Comparison of ENCODE assay signal across 21 cellular contexts in the genomic region with DNA sequence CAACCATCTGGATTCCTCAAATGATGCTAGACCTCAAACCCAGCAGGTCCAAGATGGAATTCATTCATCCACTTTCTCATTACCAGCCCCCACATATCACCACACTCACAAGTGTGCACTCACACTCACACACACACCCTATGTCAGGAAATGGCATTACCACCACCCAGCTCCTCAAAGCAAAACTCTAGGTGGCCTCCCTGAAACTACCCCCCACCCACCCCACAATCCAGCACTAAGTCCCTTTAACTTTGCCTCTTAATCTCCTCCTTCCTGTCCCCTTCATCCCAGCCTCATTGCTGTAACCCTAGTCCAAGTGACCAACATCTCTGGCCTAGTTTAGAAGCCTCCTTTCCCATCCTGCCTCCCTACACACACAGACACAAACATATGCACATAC.
A peak's percentile ranks its signal among the peaks of the same experiment; 100 is the strongest.
DNase-seq lines count a peak whose midpoint lies in the region; ATAC-seq and TF ChIP-seq lines count a peak whose summit lies in the region.
"Had no signal": no experiment of that assay in that cellular context is flagged by ENCODE, and none has a peak within 500 bp of the region (broad histone marks: within the 10 kb centered on the region; RNA-seq: fewer than 3 reads in every experiment).

No MANE protein-coding gene starts in this region.

- no peak for TF ChIP-seq CTCF in CD4-positive, alpha-beta T cell (IDR thresholded peaks at IDR 0.05)
- TF ChIP-seq CTCF in CD8-positive, alpha-beta T cell (IDR thresholded peaks at IDR 0.05): no peak
- no peak for TF ChIP-seq CTCF in upper lobe of right lung (IDR thresholded peaks at IDR 0.05)

- H3K36me3 Mint-ChIP-seq in CD4-positive, alpha-beta T cell (ENCODE audit: low read depth): no peaks in the 10 kb centered on the region
- no peaks in the 10 kb centered on the region for H3K36me3 Mint-ChIP-seq in CD8-positive, alpha-beta T cell
- H3K36me3 Mint-ChIP-seq in activated CD8-positive, alpha-beta T cell treated with anti-CD3 and anti-CD28 coated beads, Interleukin-2, amount 10 ng/mL, durations not matched to agents 7 days and 5 days (ENCODE audit: low read depth): no peaks in the 10 kb centered on the region
- H3K36me3 Mint-ChIP-seq in immature natural killer cell: peaks cover 0 to 6% (median 0%) of the 10 kb centered on the region in 3 donors

- no peaks in the 10 kb centered on the region for H3K9me3 Mint-ChIP-seq in CD4-positive, alpha-beta T cell
- no peaks in the 10 kb centered on the region for H3K9me3 Mint-ChIP-seq in CD8-positive, alpha-beta T cell
- H3K9me3 Mint-ChIP-seq in activated CD8-positive, alpha-beta T cell treated with anti-CD3 and anti-CD28 coated beads, Interleukin-2, amount 10 ng/mL, durations not matched to agents 7 days and 5 days (ENCODE audit: insufficient read depth): no peaks in the 10 kb centered on the region
- no peaks in the 10 kb centered on the region for H3K9me3 Mint-ChIP-seq in immature natural killer cell
- H3K9me3 Mint-ChIP-seq: dendritic cell treated with granulocyte-macrophage colony-stimulating factor and Interleukin-4, amounts not matched to agents 40 ng/mL and 50 ng/mL, for 4 days; HFFc6 had no signal

- intact Hi-C loops in CD4-positive, alpha-beta T cell (cut with DNase I, micrococcal nuclease): loop anchor here (5.0 to 10.0 kb wide), 5 partner anchors 94 to 632 kb away; no protein-coding TSS in a partner anchor
- intact Hi-C loops in CD8-positive, alpha-beta T cell (cut with DNase I, micrococcal nuclease): loop anchor here (1.0 to 10.0 kb wide), 5 partner anchors 94 to 634 kb away; no protein-coding TSS in a partner anchor
- intact Hi-C loops in upper lobe of right lung (cut with DNase I): no loop called here

- H3K27me3 Mint-ChIP-seq in CD4-positive, alpha-beta T cell: no peaks in the 10 kb centered on the region
- no peaks in the 10 kb centered on the region for H3K27me3 Mint-ChIP-seq in CD8-positive, alpha-beta T cell (ENCODE audit: low read depth)
- no peaks in the 10 kb centered on the region for H3K27me3 Mint-ChIP-seq in activated CD8-positive, alpha-beta T cell treated with anti-CD3 and anti-CD28 coated beads, Interleukin-2, amount 10 ng/mL, durations not matched to agents 7 days and 5 days (ENCODE audit: low read depth)
- peaks cover 1 to 12% (median 8%) of the 10 kb centered on the region in 3 donors for H3K27me3 Mint-ChIP-seq in immature natural killer cell (ENCODE audit: low read depth in 3 of 3)
- H3K27me3 Mint-ChIP-seq: progenitor cell of endocrine pancreas had no signal

- no peak overlapping the region for H3K4me3 ChIP-seq in CD8-positive, alpha-beta T cell (ENCODE audit: low read depth, low read length)
- no peak overlapping the region for H3K4me3 ChIP-seq in upper lobe of right lung
- H3K4me3 ChIP-seq: lower lobe of right lung, mucosa of descending colon, sigmoid colon, SJSA1 had no signal

- CTCF ChIA-PET in CD4-positive, alpha-beta T cell (lab: Charles Lee): interaction anchor here (1.0 to 1.8 kb wide), 7 partner anchors 89 to 289 kb away, joined by 3 to 13 read pairs (median 4); no protein-coding TSS in a partner anchor
- CTCF ChIA-PET in CD8-positive, alpha-beta T cell (lab: Charles Lee): interaction anchor here (0.6 to 3.2 kb wide), 17 partner anchors 18 to 1039 kb away, joined by 3 to 22 read pairs (median 7); a partner anchor contains a TSS
- CTCF ChIA-PET in activated CD8-positive, alpha-beta T cell treated with anti-CD3 and anti-CD28 coated beads, Interleukin-2, amount 10 ng/mL, durations not matched to agents 7 days and 5 days (lab: Charles Lee): interaction anchor here (0.7 to 9.1 kb wide), 22 partner anchors 10 to 314 kb away, joined by 3 to 191 read pairs (median 10); a partner anchor contains a TSS

- POLR2A ChIA-PET in CD4-positive, alpha-beta T cell (lab: Charles Lee): interaction anchor here (0.7 to 1.8 kb wide), 5 partner anchors 9 to 270 kb away, joined by 3 to 34 read pairs (median 5); a partner anchor contains a TSS
- POLR2A ChIA-PET in CD8-positive, alpha-beta T cell (lab: Charles Lee): interaction anchor here (0.8 to 1.8 kb wide), 3 partner anchors 109 to 268 kb away, joined by 3 to 12 read pairs (median 8); a partner anchor contains a TSS
- POLR2A ChIA-PET in activated CD8-positive, alpha-beta T cell treated with anti-CD3 and anti-CD28 coated beads, Interleukin-2, amount 10 ng/mL, durations not matched to agents 7 days and 5 days (lab: Charles Lee): interaction anchor here (1.6 to 2.0 kb wide), 2 partner anchors 102 to 106 kb away, joined by 4 to 10 read pairs; no protein-coding TSS in a partner anchor

- peaks cover 24% of the 10 kb centered on the region for H3K4me1 ChIP-seq in CD8-positive, alpha-beta T cell (ENCODE audit: insufficient read depth, low read length)
- H3K4me1 ChIP-seq in upper lobe of right lung: no peaks in the 10 kb centered on the region
- H3K4me1 ChIP-seq: sigmoid colon, SJSA1 had no signal

- no peak for ATAC-seq in CD4-positive, alpha-beta T cell (ENCODE audit: poor library complexity)
- ATAC-seq in CD8-positive, alpha-beta T cell: no peak
- ATAC-seq in activated CD8-positive, alpha-beta T cell treated with anti-CD3 and anti-CD28 coated beads, Interleukin-2, amount 10 ng/mL, durations not matched to agents 7 days and 5 days: no peak
- no peak for ATAC-seq in upper lobe of right lung
- ATAC-seq: mucosa of descending colon had no signal

- peaks cover 29% of the 10 kb centered on the region for H3K4me1 Mint-ChIP-seq in CD4-positive, alpha-beta T cell (ENCODE audit: low read depth)
- peaks cover 35% of the 10 kb centered on the region for H3K4me1 Mint-ChIP-seq in CD8-positive, alpha-beta T cell (ENCODE audit: low read depth)
- peaks cover 43% of the 10 kb centered on the region for H3K4me1 Mint-ChIP-seq in activated CD8-positive, alpha-beta T cell treated with anti-CD3 and anti-CD28 coated beads, Interleukin-2, amount 10 ng/mL, durations not matched to agents 7 days and 5 days (ENCODE audit: low read depth)
- peaks cover 69 to 72% of the 10 kb centered on the region in 2 donors for H3K4me1 Mint-ChIP-seq in immature natural killer cell

- no peaks in the 10 kb centered on the region for H3K9me3 ChIP-seq in CD4-positive, alpha-beta T cell (ENCODE audit: control insufficient read depth, low read length)
- no peaks in the 10 kb centered on the region for H3K9me3 ChIP-seq in CD8-positive, alpha-beta T cell (ENCODE audit: low read length)
- H3K9me3 ChIP-seq in upper lobe of right lung: no peaks in the 10 kb centered on the region
- H3K9me3 ChIP-seq: lower lobe of right lung, mucosa of descending colon, sigmoid colon, SJSA1 had no signal

- peak overlapping the region; percentile 84 for H3K27ac Mint-ChIP-seq in CD4-positive, alpha-beta T cell
- peak overlapping the region; percentile 92 for H3K27ac Mint-ChIP-seq in CD8-positive, alpha-beta T cell
- H3K27ac Mint-ChIP-seq in activated CD8-positive, alpha-beta T cell treated with anti-CD3 and anti-CD28 coated beads, Interleukin-2, amount 10 ng/mL, durations not matched to agents 7 days and 5 days: peak overlapping the region; percentile 33
- H3K27ac Mint-ChIP-seq in immature natural killer cell: peak overlapping the region; percentile 94 to 100 (median 99)
- H3K27ac Mint-ChIP-seq: dendritic cell treated with granulocyte-macrophage colony-stimulating factor and Interleukin-4, amounts not matched to agents 40 ng/mL and 50 ng/mL, for 4 days; HFFc6; progenitor cell of endocrine pancreas had no signal

- no peaks in the 10 kb centered on the region for H3K27me3 ChIP-seq in CD4-positive, alpha-beta T cell (ENCODE audit: control insufficient read depth, insufficient read depth, low read length)
- no peaks in the 10 kb centered on the region for H3K27me3 ChIP-seq in CD8-positive, alpha-beta T cell (ENCODE audit: insufficient read depth, low read length)
- H3K27me3 ChIP-seq in upper lobe of right lung: no peaks in the 10 kb centered on the region
- H3K27me3 ChIP-seq: sigmoid colon, SJSA1 had no signal

- peak overlapping the region; percentile 23 for H3K4me3 Mint-ChIP-seq in CD4-positive, alpha-beta T cell
- H3K4me3 Mint-ChIP-seq in CD8-positive, alpha-beta T cell: peak overlapping the region; percentile 29
- no peak overlapping the region for H3K4me3 Mint-ChIP-seq in activated CD8-positive, alpha-beta T cell treated with anti-CD3 and anti-CD28 coated beads, Interleukin-2, amount 10 ng/mL, durations not matched to agents 7 days and 5 days
- peak overlapping the region; percentile 58 to 94 (median 85) for H3K4me3 Mint-ChIP-seq in immature natural killer cell
- H3K4me3 Mint-ChIP-seq: dendritic cell treated with granulocyte-macrophage colony-stimulating factor and Interleukin-4, amounts not matched to agents 40 ng/mL and 50 ng/mL, for 4 days; HFFc6 had no signal

- H3K27ac ChIP-seq in CD4-positive, alpha-beta T cell (ENCODE audit: low read depth, low read length): no peak overlapping the region
- H3K27ac ChIP-seq in CD8-positive, alpha-beta T cell (ENCODE audit: low read depth, low read length): peak overlapping the region; percentile 39
- H3K27ac ChIP-seq in upper lobe of right lung: no peak overlapping the region
- H3K27ac ChIP-seq: lower lobe of right lung, sigmoid colon, SJSA1, VCaP had no signal

- H3K36me3 ChIP-seq in CD8-positive, alpha-beta T cell (ENCODE audit: insufficient read depth, low read length): no peaks in the 10 kb centered on the region
- no peaks in the 10 kb centered on the region for H3K36me3 ChIP-seq in upper lobe of right lung
- H3K36me3 ChIP-seq: lower lobe of right lung, sigmoid colon, SJSA1 had no signal

- no peak for DNase-seq in CD4-positive, alpha-beta T cell
- DNase-seq in CD8-positive, alpha-beta T cell: no peak
- DNase-seq in activated CD8-positive, alpha-beta T cell treated with anti-CD3 and anti-CD28 coated beads, Interleukin-2, amount 10 ng/mL, durations not matched to agents 7 days and 5 days: no peak
- DNase-seq in immature natural killer cell (no peak), upper lobe of right lung (no peak), HuH-7 (ENCODE audit: low spot score) (no peak)
- DNase-seq in stimulated activated CD4-positive, alpha-beta T cell treated with anti-CD3 and anti-CD28 coated beads, Interleukin-4, amount 100 ng/mL, for 1 hour: no peak
- DNase-seq: activated effector memory CD4-positive, alpha-beta T cell treated with Interleukin-2 at 50 U/mL for 16 hours; anterior cingulate cortex; COR-L47; HFFc6; lower lobe of right lung; mucosa of descending colon; NCI-H1105 treated with DMSO at 0.1 percent for 48 hours; NCI-H2107; NK-92 treated with Interleukin-12 subunit alpha and Interleukin-12 subunit beta, amount 100 ng/mL, for 24 hours; sigmoid colon had no signal

Comparison
In these comparisons a context has a peak if more than half of its experiments do, and no peak if none do; other contexts are left out.
1. H3K27ac Mint-ChIP-seq: peak in every context shown above with its lines; median percentile 99 in immature natural killer cell; 92 in CD8-positive, alpha-beta T cell; 84 in CD4-positive, alpha-beta T cell; 33 in activated CD8-positive, alpha-beta T cell treated with anti-CD3 and anti-CD28 coated beads, Interleukin-2, amount 10 ng/mL, durations not matched to agents 7 days and 5 days.